ENCODE assay signal across 29 cellular contexts in genomic region chr4:2465032-2465431, GRCh38. TPM values are rescaled to one million over a fixed set of nuclear protein-coding genes. Genes with fewer than 3 reads are reported as not detected.
"Had no signal": no experiment of that assay in that cellular context is flagged by ENCODE, and none has a peak within 500 bp of the region (broad histone marks: within the 10 kb centered on the region; RNA-seq: fewer than 3 reads in every experiment).

No MANE protein-coding gene starts in this region.

- H3K9me3 ChIP-seq: ascending aorta, SJSA1, SK-N-SH had no signal

- DNase-seq: activated CD4-positive, alpha-beta T cell treated with anti-CD3 and anti-CD28 coated beads, Interleukin-2, amount 10 ng/mL, durations not matched to agents 24 days and 14 days; activated CD4-positive, alpha-beta T cell treated with anti-CD3 and anti-CD28 coated beads, Interleukin-2, amount 50 U/mL, for 4 hours; activated CD8-positive, alpha-beta T cell treated with anti-CD3 and anti-CD28 coated beads for 36 hours; activated gamma-delta T cell; activated naive CD4-positive, alpha-beta T cell treated with Interleukin-2 at 50 U/mL for 16 hours; activated naive CD8-positive, alpha-beta T cell treated with anti-CD3 and anti-CD28 coated beads, Interleukin-2, amount 10 ng/mL, durations not matched to agents 7 days and 5 days; activated T-cell treated with anti-CD3 and anti-CD28 coated beads, Interleukin-2, amount 50 U/mL, for 24 hours; amygdala; Karpas-422; KBM-7; NCI-H1105; NCI-H1417 treated with DMSO at 0.1 percent for 48 hours; NCI-H187 treated with DMSO at 0.1 percent for 48 hours; NCI-H2081; NCI-H2171 treated with DMSO at 0.1 percent for 48 hours; NCI-H2227 treated with DMSO at 0.1 percent for 48 hours; NCI-H446; NCI-H510A treated with DMSO at 0.1 percent for 48 hours; NCI-H526 treated with DMSO at 0.1 percent for 48 hours; NCI-H82; SHP77 treated with DMSO at 0.1 percent for 48 hours; SK-N-SH had no signal

- H3K4me3 ChIP-seq: ascending aorta, SJSA1 had no signal

- H3K27me3 ChIP-seq: ascending aorta, SJSA1 had no signal

- H3K9ac ChIP-seq: SK-N-SH had no signal

- FAIRE-seq: TTC549 had no signal

- ATAC-seq: activated CD8-positive, alpha-beta T cell treated with anti-CD3 and anti-CD28 coated beads for 36 hours; Panc1 had no signal

- H3K4me2 ChIP-seq: SK-N-SH had no signal

- H3K36me3 ChIP-seq: ascending aorta had no signal

- H3K27ac ChIP-seq: ascending aorta, SJSA1 had no signal

- H3K9me2 ChIP-seq: SK-N-SH had no signal

RNA-seq across cellular contexts. Expression of gene CFAP99, which starts 46.3 kb away (rescaled TPM):
- total RNA-seq: activated CD4-positive, alpha-beta T cell treated with anti-CD3 and anti-CD28 coated beads, Interleukin-2, amount 10 ng/mL, durations not matched to agents 24 days and 14 days; activated CD8-positive, alpha-beta memory T cell treated with anti-CD3 and anti-CD28 coated beads for 36 hours; activated CD8-positive, alpha-beta T cell treated with anti-CD3 and anti-CD28 coated beads for 36 hours; activated T-helper 2 cell treated with anti-CD3 and anti-CD28 coated beads, Interferon-gamma antibody, Interleukin-2, Interleukin-4, amounts not matched to agents 10 μg/mL and 5 μg/mL and 100 μg/mL, durations not matched to agents 14 hours and 24 hours and 36 hours; ascending aorta; cardiac septum; SJSA1 had no signal
